25 cellular contexts compared by ENCODE assay signal in the genomic region with DNA sequence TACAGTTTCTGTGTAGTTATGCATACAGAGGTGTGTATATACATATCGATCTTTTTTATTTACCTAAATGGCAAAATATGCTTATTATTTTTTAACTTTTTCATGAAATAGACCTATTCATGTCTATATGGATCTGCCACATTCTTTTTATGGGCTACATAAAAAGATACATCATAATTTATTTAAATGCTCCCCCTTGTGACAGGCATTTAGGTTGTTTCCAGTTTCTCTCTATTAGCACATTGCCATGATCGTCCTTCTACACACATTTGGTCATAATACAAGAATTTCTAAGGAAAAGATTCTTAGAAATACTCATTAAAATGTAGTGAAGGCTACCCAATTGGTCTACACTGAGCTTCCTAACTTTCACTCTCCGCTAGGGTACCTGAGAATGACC.
DNase-seq lines count a peak whose midpoint lies in the region; ATAC-seq and TF ChIP-seq lines count a peak whose summit lies in the region.
"Had no signal": no experiment of that assay in that cellular context is flagged by ENCODE, and none has a peak within 500 bp of the region (broad histone marks: within the 10 kb centered on the region; RNA-seq: fewer than 3 reads in every experiment).

No MANE protein-coding gene starts in this region.

- H3K9ac ChIP-seq in OCI-LY3 (ENCODE audit: low read length) (no peak overlapping the region), endodermal cell (ENCODE audit: extremely low read depth, low read length, poor library complexity, severe bottlenecking) (no peak overlapping the region)

- no peak overlapping the region for H2AFZ ChIP-seq in OCI-LY3 (ENCODE audit: low read depth, low read length)
- H2AFZ ChIP-seq: GM23338, PC-9 had no signal

- intact Hi-C loops in testis (cut with DNase I; ENCODE audit: low total_unique reads) = no loop called here

- no peak for TF ChIP-seq POLR2A in testis (IDR thresholded peaks at IDR 0.05)

- peak; percentile 10 for DNase-seq in ELR (ENCODE audit: low read depth)
- no peak for DNase-seq in endodermal cell
- no peak for DNase-seq in NCI-H345 treated with DMSO at 0.1 percent for 48 hours (lab: John Stamatoyannopoulos, UW; ENCODE audit: unreplicated experiment)
- DNase-seq in testis = no peak
- DNase-seq: BE2C; Calu3; DMS79 treated with DMSO at 0.1 percent for 48 hours; H9; NCI-H1048; NCI-H1417 treated with DMSO at 0.1 percent for 48 hours; NCI-H187; NCI-H2107; NCI-H446 treated with DMSO at 0.1 percent for 48 hours; NCI-H526; NCI-H82; NK-92 treated with Interleukin-12 subunit alpha and Interleukin-12 subunit beta, amount 100 ng/mL, for 24 hours; PC-9; T-helper 1 cell had no signal

- WGBS in endodermal cell (ENCODE audit: insufficient coverage in 1 of 2, insufficient read length in 1 of 2), 2 experiments = 90 to 95% methylated on average over 2 of the region's 3 CpGs
- 79 to 88% methylated on average over 3 of the region's 3 CpGs for WGBS in testis, 2 donors

- no peaks in the 10 kb centered on the region for H3K27me3 Mint-ChIP-seq in endodermal cell (ENCODE audit: insufficient read depth)
- H3K27me3 Mint-ChIP-seq: IgD-negative memory B cell had no signal

- H3K4me3 Mint-ChIP-seq in endodermal cell = no peak overlapping the region
- H3K4me3 Mint-ChIP-seq: GM23338, H9, IgD-negative memory B cell had no signal

- H3K4me1 ChIP-seq in OCI-LY3 (ENCODE audit: low read length) (no peaks in the 10 kb centered on the region), endodermal cell (ENCODE audit: control insufficient read depth, insufficient read depth, low read length) (peaks cover 18% of the 10 kb centered on the region), testis (no peaks in the 10 kb centered on the region)
- H3K4me1 ChIP-seq: BE2C, SJSA1 had no signal

- no peak for ATAC-seq in HG02981 (IDR thresholded peaks at IDR 0.05; ENCODE audit: unreplicated experiment)
- no peak for ATAC-seq in HG02678 (IDR thresholded peaks at IDR 0.05; ENCODE audit: unreplicated experiment)
- ATAC-seq: GM23338, Right ventricle myocardium inferior had no signal

- TF ChIP-seq CTCF in OCI-LY3 (IDR thresholded peaks at IDR 0.05; ENCODE audit: low read depth, low read length) (peak; percentile 4; the same call in 1 of the 2 replicates), endodermal cell (conservative IDR thresholded peaks at IDR 0.05) (peak; percentile 20), testis (IDR thresholded peaks at IDR 0.05) (no peak)

- no peaks in the 10 kb centered on the region for H4K20me1 ChIP-seq in OCI-LY3 (ENCODE audit: insufficient read depth, low read length)

- H3K27ac Mint-ChIP-seq in endodermal cell = no peak overlapping the region
- H3K27ac Mint-ChIP-seq: GM23338, H9, IgD-negative memory B cell had no signal

- 0 out of 2 replicates have a peak, but pooled peaks cover 8% of the 10 kb centered on the region for H3K27me3 ChIP-seq in OCI-LY3 (ENCODE audit: low read depth, low read length)
- H3K27me3 ChIP-seq in endodermal cell (ENCODE audit: control insufficient read depth, insufficient read depth, low read length, poor library complexity, severe bottlenecking) = no peaks in the 10 kb centered on the region
- H3K27me3 ChIP-seq in testis = no peaks in the 10 kb centered on the region
- H3K27me3 ChIP-seq: BE2C, SJSA1 had no signal

- H3K27ac ChIP-seq in OCI-LY3 (ENCODE audit: low read length) (no peak overlapping the region), endodermal cell (ENCODE audit: low read depth, low read length) (no peak overlapping the region), testis (no peak overlapping the region)
- H3K27ac ChIP-seq: PC-9, SJSA1 had no signal

- H3K36me3 ChIP-seq in OCI-LY3 (replicated peaks; ENCODE audit: low read depth, low read length) (no peaks in the 10 kb centered on the region), endodermal cell (ENCODE audit: control insufficient read depth, insufficient read depth, low read length) (no peaks in the 10 kb centered on the region), testis (ENCODE audit: low read depth, missing control alignments) (no peaks in the 10 kb centered on the region)
- H3K36me3 ChIP-seq: BE2C, SJSA1 had no signal

- H3K4me1 Mint-ChIP-seq in endodermal cell = peaks cover 7% of the 10 kb centered on the region
- H3K4me1 Mint-ChIP-seq: GM23338 had no signal

- H3K9me3 ChIP-seq in OCI-LY3 (ENCODE audit: insufficient read depth, low read length) (no peaks in the 10 kb centered on the region), endodermal cell (ENCODE audit: control insufficient read depth, low read length) (peaks cover 4% of the 10 kb centered on the region), testis (no peaks in the 10 kb centered on the region)
- H3K9me3 ChIP-seq: BE2C, SJSA1 had no signal

- no peaks in the 10 kb centered on the region for H3K36me3 Mint-ChIP-seq in endodermal cell (ENCODE audit: low read depth)
- H3K36me3 Mint-ChIP-seq: IgD-negative memory B cell had no signal

- no peaks in the 10 kb centered on the region for H3K9me3 Mint-ChIP-seq in endodermal cell
- H3K9me3 Mint-ChIP-seq: H9 had no signal

- H3K4me2 ChIP-seq in OCI-LY3 (ENCODE audit: low read length) = no peak overlapping the region
- H3K4me2 ChIP-seq: GM23338, PC-9 had no signal

- no peaks in the 10 kb centered on the region for H3K79me2 ChIP-seq in OCI-LY3 (ENCODE audit: low read length)

- H3K4me3 ChIP-seq in OCI-LY3 (ENCODE audit: low read length) = no peak overlapping the region
- H3K4me3 ChIP-seq in endodermal cell (ENCODE audit: low read length) = no peak overlapping the region
- no peak overlapping the region for H3K4me3 ChIP-seq in testis
- H3K4me3 ChIP-seq: GM23338, PC-9, SJSA1 had no signal

Comparison
In these comparisons a context has a peak if more than half of its experiments do, and no peak if none do; other contexts are left out.
1. CTCF ChIP-seq: peak in OCI-LY3 (single experiment) and endodermal cell (single experiment); none in testis (0 of 3).